In genomic region chr9:85727500-85727899, GRCh38 we compare ENCODE assay signal across 1 cellular context.
TF ChIP-seq lines count a peak whose summit lies in the region.

No MANE protein-coding gene starts in this region.

TF ChIP-seq in HepG2, 621 proteins besides CTCF, POLR2A, EP300 and RAD21:
- no peak for TF ChIP-seq REST (IDR thresholded peaks at IDR 0.05; ENCODE audit: borderline replicate concordance in 1 of 2, low read depth in 1 of 2, low read length in 2 of 2)
- no peak for TF ChIP-seq KDM1A (CRISPR knock-in tag; IDR thresholded peaks at IDR 0.05)
- TF ChIP-seq IKZF4 (CRISPR knock-in tag; IDR thresholded peaks at IDR 0.05; ENCODE audit: borderline replicate concordance, low read depth, not compliant biosample characterization), result no peak
- no peak for TF ChIP-seq SRSF1 (optimal IDR thresholded peaks at IDR 0.05; ENCODE audit: low read depth, low read length)
- no peak for TF ChIP-seq FOXC1 (CRISPR knock-in tag; IDR thresholded peaks at IDR 0.05; ENCODE audit: borderline replicate concordance)
- no peak for TF ChIP-seq GTF2F1 (IDR thresholded peaks at IDR 0.05; ENCODE audit: low read length)
- TF ChIP-seq NFATC3 (CRISPR knock-in tag; IDR thresholded peaks at IDR 0.05), result no peak
- TF ChIP-seq SYNCRIP (IDR thresholded peaks at IDR 0.05; ENCODE audit: insufficient read depth, low read depth, low read length), result no peak
- TF ChIP-seq TEAD3 (CRISPR knock-in tag; optimal IDR thresholded peaks at IDR 0.05; ENCODE audit: borderline replicate concordance), result no peak
- TF ChIP-seq ZNF484 (CRISPR knock-in tag; IDR thresholded peaks at IDR 0.05; ENCODE audit: borderline replicate concordance, low read depth), result no peak
- TF ChIP-seq LBX2 (CRISPR knock-in tag; IDR thresholded peaks at IDR 0.05; ENCODE audit: borderline replicate concordance), result no peak
- no peak for TF ChIP-seq ZBTB49 (CRISPR knock-in tag; IDR thresholded peaks at IDR 0.05; ENCODE audit: borderline replicate concordance)
- no peak for TF ChIP-seq ZBTB2 (CRISPR knock-in tag; IDR thresholded peaks at IDR 0.05; ENCODE audit: low read depth)
- no peak for TF ChIP-seq SP4 (CRISPR knock-in tag; IDR thresholded peaks at IDR 0.05)
- TF ChIP-seq MXD3 (CRISPR knock-in tag; IDR thresholded peaks at IDR 0.05), result no peak
- no peak for TF ChIP-seq HDAC1 (CRISPR knock-in tag; IDR thresholded peaks at IDR 0.05)
- no peak for TF ChIP-seq ZNF574 (CRISPR knock-in tag; IDR thresholded peaks at IDR 0.05)
- TF ChIP-seq PRMT3 (CRISPR knock-in tag; IDR thresholded peaks at IDR 0.05; ENCODE audit: borderline replicate concordance, low read depth), result no peak
- no peak for TF ChIP-seq ETV5 (CRISPR knock-in tag; IDR thresholded peaks at IDR 0.05; ENCODE audit: borderline replicate concordance)
- TF ChIP-seq ZNF782 (CRISPR knock-in tag; IDR thresholded peaks at IDR 0.05; ENCODE audit: borderline replicate concordance), result no peak
TF ChIP-seq in HepG2: peak in this region for 0.
